In the genomic region with DNA sequence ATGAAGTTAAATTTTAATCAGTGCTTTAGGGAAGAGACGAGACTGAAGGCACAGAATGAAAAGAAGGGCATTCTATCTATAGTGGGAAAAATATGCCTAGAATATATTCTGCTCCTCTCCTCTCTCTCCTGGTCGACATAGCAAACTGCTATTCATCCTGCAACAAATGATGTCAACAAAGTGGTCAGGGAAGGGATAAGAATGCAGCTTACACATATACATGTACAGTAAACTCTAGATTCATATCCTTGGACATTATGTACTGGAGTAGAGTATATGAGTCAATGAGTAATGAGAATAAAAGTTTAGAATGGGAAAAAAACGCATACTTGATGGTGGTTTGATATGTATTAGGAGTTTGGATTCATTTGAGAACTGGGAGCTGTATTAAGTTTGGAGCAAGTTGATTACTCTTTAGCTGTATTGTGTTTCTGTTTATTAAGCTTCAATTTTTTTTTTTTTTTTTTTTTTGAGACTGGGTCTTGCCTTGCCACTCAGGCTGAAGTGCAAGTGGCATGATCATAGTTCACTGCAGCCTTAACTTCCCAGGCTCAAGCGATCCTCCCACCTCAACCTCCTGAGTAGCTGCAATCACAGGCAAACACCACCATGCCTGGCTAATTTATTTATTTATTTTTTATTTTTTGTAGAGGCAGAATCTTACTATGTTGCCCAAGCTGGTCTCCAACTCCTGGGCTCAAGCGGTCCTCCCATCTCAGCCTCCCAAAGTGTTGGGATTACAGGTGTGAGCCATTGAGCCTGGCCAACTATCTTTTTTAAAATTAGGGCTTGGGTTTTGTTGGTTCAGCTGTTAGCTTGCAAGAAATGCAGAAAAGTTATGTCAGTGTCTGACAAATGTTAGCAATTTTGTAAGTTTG, we compare ENCODE assay signal across 20 cellular contexts. TPM values are rescaled to one million over a fixed set of nuclear protein-coding genes. Genes with fewer than 3 reads are reported as not detected.
DNase-seq lines count a peak whose midpoint lies in the region; ATAC-seq and TF ChIP-seq lines count a peak whose summit lies in the region.
"Had no signal": no experiment of that assay in that cellular context is flagged by ENCODE, and none has a peak within 500 bp of the region (broad histone marks: within the 10 kb centered on the region; RNA-seq: fewer than 3 reads in every experiment).

No MANE protein-coding gene starts in this region.

- no peak overlapping the region for H4K91ac ChIP-seq in mesenchymal stem cell (ENCODE audit: low read length)

- no peak overlapping the region for H3K14ac ChIP-seq in mesenchymal stem cell (ENCODE audit: low read length in 2 of 2)

- H3K9ac ChIP-seq in mesenchymal stem cell (ENCODE audit: low read length) (no peak overlapping the region), MM.1S (ENCODE audit: low read length) (no peak overlapping the region)

- H2BK5ac ChIP-seq in mesenchymal stem cell (ENCODE audit: low read depth, low read length, poor library complexity, severe bottlenecking), result no peak overlapping the region

- peaks cover 7% of the 10 kb centered on the region for H3K9me3 Mint-ChIP-seq in activated CD4-positive, alpha-beta T cell treated with anti-CD3 and anti-CD28 coated beads, Interleukin-2, amount 10 ng/mL, durations not matched to agents 7 days and 5 days
- peaks cover 4% of the 10 kb centered on the region for H3K9me3 Mint-ChIP-seq in activated T-helper 17 cell treated with anti-CD3 and anti-CD28 coated beads, Interleukin-2, amount 50 U/mL, for 72 hours

- no peak overlapping the region for H3K23ac ChIP-seq in mesenchymal stem cell (ENCODE audit: low read length in 2 of 2)

- H3K27ac ChIP-seq in mesenchymal stem cell (ENCODE audit: low read length, poor library complexity, severe bottlenecking), result peak overlapping the region; percentile 37
- no peak overlapping the region for H3K27ac ChIP-seq in MM.1S (ENCODE audit: low read length)
- H3K27ac ChIP-seq: right atrium auricular region, uterus had no signal

- no peak overlapping the region for H2BK15ac ChIP-seq in mesenchymal stem cell (ENCODE audit: low read depth, poor library complexity, severe bottlenecking)

- H3K36me3 Mint-ChIP-seq in activated CD4-positive, alpha-beta T cell treated with anti-CD3 and anti-CD28 coated beads, Interleukin-2, amount 10 ng/mL, durations not matched to agents 7 days and 5 days (ENCODE audit: low read depth), result peaks cover 49% of the 10 kb centered on the region
- peaks cover 100% of the 10 kb centered on the region for H3K36me3 Mint-ChIP-seq in activated T-helper 17 cell treated with anti-CD3 and anti-CD28 coated beads, Interleukin-2, amount 50 U/mL, for 72 hours (ENCODE audit: low read depth)

- no peaks in the 10 kb centered on the region for H3K9me3 ChIP-seq in mesenchymal stem cell (ENCODE audit: control insufficient read depth, low read length)
- H3K9me3 ChIP-seq in MM.1S (replicated peaks; ENCODE audit: insufficient read depth, low read length), result no peaks in the 10 kb centered on the region
- H3K9me3 ChIP-seq: right atrium auricular region, uterus had no signal

- no peak overlapping the region for H2BK120ac ChIP-seq in mesenchymal stem cell (ENCODE audit: low read depth, low read length)

- H2AK5ac ChIP-seq in mesenchymal stem cell (ENCODE audit: low read length, severe bottlenecking), result no peak overlapping the region

- POLR2A ChIA-PET in activated CD4-positive, alpha-beta T cell treated with anti-CD3 and anti-CD28 coated beads, Interleukin-2, amount 10 ng/mL, durations not matched to agents 7 days and 5 days (lab: Charles Lee), result no interaction called here

- no peak overlapping the region for H2BK12ac ChIP-seq in mesenchymal stem cell (ENCODE audit: low read length in 2 of 2)

- H3K27me3 ChIP-seq in mesenchymal stem cell (ENCODE audit: control insufficient read depth in 1 of 2, insufficient read depth in 1 of 2, low read length in 2 of 2) (no peaks in the 10 kb centered on the region), MM.1S (replicated peaks; ENCODE audit: insufficient read depth, low read length) (no peaks in the 10 kb centered on the region)
- H3K27me3 ChIP-seq: right atrium auricular region, uterus had no signal

- H3K4me1 ChIP-seq in mesenchymal stem cell (ENCODE audit: control insufficient read depth, insufficient read depth, low read depth, low read length) (peaks cover 3% of the 10 kb centered on the region), MM.1S (ENCODE audit: low read length) (peaks cover 13% of the 10 kb centered on the region)
- H3K4me1 ChIP-seq: right atrium auricular region, uterus had no signal

- H3K79me2 ChIP-seq in MM.1S (ENCODE audit: low read length), result no peaks in the 10 kb centered on the region

- TF ChIP-seq CTCF in MM.1S (IDR thresholded peaks at IDR 0.05; ENCODE audit: low read length), result no peak

- DNase-seq in activated CD4-positive, alpha-beta T cell treated with anti-CD3 and anti-CD28 coated beads, Interleukin-2, amount 10 ng/mL, durations not matched to agents 7 days and 5 days, result no peak
- DNase-seq in activated CD4-positive, alpha-beta T cell treated with anti-CD3 and anti-CD28 coated beads, Interleukin-2, amount 50 U/mL, for 4 hours, result no peak
- DNase-seq in mesenchymal stem cell (peak; percentile 71), MM.1S (no peak), NOMO-1 treated with DMSO at 0.1 percent for 48 hours (lab: John Stamatoyannopoulos, UW; ENCODE audit: unreplicated experiment) (no peak)
- DNase-seq: activated CD4-positive, CD25-positive, alpha-beta regulatory T cell treated with anti-CD3 and anti-CD28 coated beads, Interleukin-2, amount 50 U/mL, for 72 hours; head of caudate nucleus; kidney; mesendoderm; NCI-H2029 treated with DMSO at 0.1 percent for 48 hours; NCI-H524 treated with DMSO at 0.1 percent for 48 hours; stimulated activated CD4-positive, alpha-beta T cell treated with anti-CD3 and anti-CD28 coated beads, Interleukin-15, amount 100 ng/mL, for 24 hours; T-helper 9 cell; uterus had no signal

- H3K4me3 Mint-ChIP-seq in activated CD4-positive, alpha-beta T cell treated with anti-CD3 and anti-CD28 coated beads, Interleukin-2, amount 10 ng/mL, durations not matched to agents 7 days and 5 days, result no peak overlapping the region
- H3K4me3 Mint-ChIP-seq in activated T-helper 17 cell treated with anti-CD3 and anti-CD28 coated beads, Interleukin-2, amount 50 U/mL, for 72 hours, result no peak overlapping the region
- H3K4me3 Mint-ChIP-seq: CD14-positive monocyte had no signal

- H4K8ac ChIP-seq in mesenchymal stem cell (ENCODE audit: low read length), result no peak overlapping the region

- H3K36me3 ChIP-seq in mesenchymal stem cell (ENCODE audit: control insufficient read depth in 1 of 2, insufficient read depth in 2 of 2, low read depth in 1 of 2, low read length in 2 of 2) (peaks cover 5 to 50% of the 10 kb centered on the region in 2 experiments), MM.1S (replicated peaks; ENCODE audit: insufficient read depth, low read length) (no peaks in the 10 kb centered on the region)
- H3K36me3 ChIP-seq: uterus had no signal

- H3K18ac ChIP-seq in mesenchymal stem cell (ENCODE audit: low read depth in 1 of 2, low read length in 2 of 2), result no peak overlapping the region

- ATAC-seq in GM18505 (IDR thresholded peaks at IDR 0.05; ENCODE audit: unreplicated experiment) (no peak), HG03196 (IDR thresholded peaks at IDR 0.05; ENCODE audit: unreplicated experiment) (no peak)
- no peak for ATAC-seq in activated T-helper 17 cell treated with anti-CD3 and anti-CD28 coated beads, Interleukin-2, amount 50 U/mL, for 72 hours (replicated peaks)
- ATAC-seq: HCT116 had no signal

- no peaks in the 10 kb centered on the region for H3K79me1 ChIP-seq in mesenchymal stem cell (replicated peaks; ENCODE audit: low read length, poor library complexity, severe bottlenecking)

- peak overlapping the region; percentile 20 for H3K27ac Mint-ChIP-seq in activated CD4-positive, alpha-beta T cell treated with anti-CD3 and anti-CD28 coated beads, Interleukin-2, amount 10 ng/mL, durations not matched to agents 7 days and 5 days
- peak overlapping the region; percentile 3 for H3K27ac Mint-ChIP-seq in activated T-helper 17 cell treated with anti-CD3 and anti-CD28 coated beads, Interleukin-2, amount 50 U/mL, for 72 hours

- H3K4me3 ChIP-seq in mesenchymal stem cell (ENCODE audit: insufficient read depth in 1 of 2, low read depth in 1 of 2, low read length in 2 of 2) (no peak overlapping the region), MM.1S (ENCODE audit: low read length) (no peak overlapping the region)
- H3K4me3 ChIP-seq: right atrium auricular region, uterus had no signal

- H2AFZ ChIP-seq in mesenchymal stem cell (ENCODE audit: low read depth, low read length), result no peak overlapping the region
- no peak overlapping the region for H2AFZ ChIP-seq in MM.1S (ENCODE audit: low read length)

- no peak overlapping the region for H3K4ac ChIP-seq in mesenchymal stem cell (ENCODE audit: low read depth in 1 of 2, low read length in 2 of 2)

- H3F3A ChIP-seq in MM.1S (ENCODE audit: insufficient read depth, low read length), result no peaks in the 10 kb centered on the region

- no peaks in the 10 kb centered on the region for H4K20me1 ChIP-seq in MM.1S (ENCODE audit: insufficient read depth, low read length)

- no peaks in the 10 kb centered on the region for H3K27me3 Mint-ChIP-seq in activated CD4-positive, alpha-beta T cell treated with anti-CD3 and anti-CD28 coated beads, Interleukin-2, amount 10 ng/mL, durations not matched to agents 7 days and 5 days
- no peaks in the 10 kb centered on the region for H3K27me3 Mint-ChIP-seq in activated T-helper 17 cell treated with anti-CD3 and anti-CD28 coated beads, Interleukin-2, amount 50 U/mL, for 72 hours

- CTCF ChIA-PET in activated CD4-positive, alpha-beta T cell treated with anti-CD3 and anti-CD28 coated beads, Interleukin-2, amount 10 ng/mL, durations not matched to agents 7 days and 5 days (lab: Charles Lee), result interaction anchor here (1.1 kb wide), 1 partner anchor 11 kb away, joined by 4 read pairs; no protein-coding TSS in a partner anchor

- H3K4me2 ChIP-seq in mesenchymal stem cell (ENCODE audit: low read length, poor library complexity, severe bottlenecking), result no peak overlapping the region
- no peak overlapping the region for H3K4me2 ChIP-seq in MM.1S (ENCODE audit: low read depth, low read length)

- WGBS in mesenchymal stem cell, result 80% methylated on average over 2 of the region's 5 CpGs

- peaks cover 23% of the 10 kb centered on the region for H3K4me1 Mint-ChIP-seq in activated CD4-positive, alpha-beta T cell treated with anti-CD3 and anti-CD28 coated beads, Interleukin-2, amount 10 ng/mL, durations not matched to agents 7 days and 5 days
- peaks cover 6% of the 10 kb centered on the region for H3K4me1 Mint-ChIP-seq in activated T-helper 17 cell treated with anti-CD3 and anti-CD28 coated beads, Interleukin-2, amount 50 U/mL, for 72 hours

- TF ChIP-seq POLR2A in GM18505 (IDR thresholded peaks at IDR 0.05; ENCODE audit: borderline replicate concordance, extremely low read depth, insufficient read depth, insufficient read length), result peak; percentile 43

- no peaks in the 10 kb centered on the region for H3K9me2 ChIP-seq in MM.1S (replicated peaks; ENCODE audit: insufficient read depth, low read length)

RNA-seq across cellular contexts. Expression of gene STAT1, which starts 53.8 kb away (rescaled TPM):
- 100 to 1,000 TPM; 876 to 958 TPM for total RNA-seq in activated CD4-positive, alpha-beta T cell treated with anti-CD3 and anti-CD28 coated beads, Interleukin-2, amount 10 ng/mL, durations not matched to agents 7 days and 5 days
- 100 to 1,000 TPM; 163 to 363 TPM for total RNA-seq in activated T-helper 17 cell treated with anti-CD3 and anti-CD28 coated beads, Interleukin-2, amount 50 U/mL, for 72 hours
- 77.9 TPM for polyA plus RNA-seq in mesenchymal stem cell (2013, experiment 1 of 2)
- polyA plus RNA-seq in mesenchymal stem cell (2013, experiment 2 of 2), result 78.1 TPM
